In genomic region chr2:172947461-172947860, GRCh38 we compare ENCODE assay signal across 29 cellular contexts.
"Had no signal": no experiment of that assay in that cellular context is flagged by ENCODE, and none has a peak within 500 bp of the region (broad histone marks: within the 10 kb centered on the region; RNA-seq: fewer than 3 reads in every experiment).

No MANE protein-coding gene starts in this region.

- H3K4me1 ChIP-seq: left lung, lower lobe of right lung, neural progenitor cell, psoas muscle, sigmoid colon had no signal

- H3K36me3 Mint-ChIP-seq: brain; neural progenitor cell; stimulated activated effector memory CD8-positive, alpha-beta T cell treated with anti-CD3 and anti-CD28 coated beads, Interleukin-12 subunit alpha, Interleukin-12 subunit beta, amount 100 ng/mL, for 72 hours had no signal

- H3K27ac Mint-ChIP-seq: activated CD4-positive, alpha-beta memory T cell treated with anti-CD3 and anti-CD28 coated beads, Interleukin-2, amount 10 ng/mL, durations not matched to agents 7 days and 5 days; activated CD4-positive, alpha-beta T cell treated with anti-CD3 and anti-CD28 coated beads, Interleukin-2, amount 10 ng/mL, durations not matched to agents 7 days and 5 days; activated naive CD4-positive, alpha-beta T cell treated with anti-CD3 and anti-CD28 coated beads, Interleukin-2, amount 50 U/mL, for 72 hours; activated T-helper 17 cell treated with anti-CD3 and anti-CD28 coated beads, Interleukin-2, amount 50 U/mL, for 72 hours; brain; effector memory CD8-positive, alpha-beta T cell; naive thymus-derived CD8-positive, alpha-beta T cell; neural progenitor cell; stimulated activated effector memory CD8-positive, alpha-beta T cell treated with anti-CD3 and anti-CD28 coated beads, Interleukin-12 subunit alpha, Interleukin-12 subunit beta, amount 100 ng/mL, for 72 hours; stimulated activated naive CD8-positive, alpha-beta T cell treated with anti-CD3 and anti-CD28 coated beads, Interleukin-15, Interleukin-2, amounts not matched to agents 100 ng/mL and 50 ng/mL, for 24 hours had no signal

- H3K4me3 Mint-ChIP-seq: activated CD4-positive, alpha-beta memory T cell treated with anti-CD3 and anti-CD28 coated beads, Interleukin-2, amount 10 ng/mL, durations not matched to agents 7 days and 5 days; activated CD4-positive, alpha-beta T cell treated with anti-CD3 and anti-CD28 coated beads, Interleukin-2, amount 10 ng/mL, durations not matched to agents 7 days and 5 days; activated T-cell treated with anti-CD3 and anti-CD28 coated beads, Interleukin-2, amount 50 U/mL, for 4 hours; activated T-helper 17 cell treated with anti-CD3 and anti-CD28 coated beads, Interleukin-2, amount 50 U/mL, for 72 hours; brain; effector memory CD8-positive, alpha-beta T cell; naive thymus-derived CD8-positive, alpha-beta T cell; neural progenitor cell; stimulated activated effector memory CD8-positive, alpha-beta T cell treated with anti-CD3 and anti-CD28 coated beads, Interleukin-12 subunit alpha, Interleukin-12 subunit beta, amount 100 ng/mL, for 72 hours; stimulated activated naive CD8-positive, alpha-beta T cell treated with anti-CD3 and anti-CD28 coated beads, Interleukin-15, Interleukin-2, amounts not matched to agents 100 ng/mL and 50 ng/mL, for 24 hours had no signal

- H3K9me3 Mint-ChIP-seq: activated CD4-positive, alpha-beta memory T cell treated with anti-CD3 and anti-CD28 coated beads, Interleukin-2, amount 10 ng/mL, durations not matched to agents 7 days and 5 days; activated CD4-positive, alpha-beta T cell treated with anti-CD3 and anti-CD28 coated beads, Interleukin-2, amount 10 ng/mL, durations not matched to agents 7 days and 5 days; activated T-cell treated with anti-CD3 and anti-CD28 coated beads, Interleukin-2, amount 50 U/mL, for 4 hours; activated T-helper 17 cell treated with anti-CD3 and anti-CD28 coated beads, Interleukin-2, amount 50 U/mL, for 72 hours; effector memory CD8-positive, alpha-beta T cell; neural progenitor cell; stimulated activated effector memory CD8-positive, alpha-beta T cell treated with anti-CD3 and anti-CD28 coated beads, Interleukin-12 subunit alpha, Interleukin-12 subunit beta, amount 100 ng/mL, for 72 hours had no signal

- H3K4me3 ChIP-seq: cardiac muscle cell, coronary artery, left lung, lower lobe of right lung, neural progenitor cell, psoas muscle, sigmoid colon, thoracic aorta had no signal

- H3K79me2 ChIP-seq: parathyroid adenoma had no signal

- H3K36me3 ChIP-seq: cardiac muscle cell, left lung, lower lobe of right lung, neural progenitor cell, sigmoid colon, thoracic aorta had no signal

- DNase-seq: activated CD4-positive, alpha-beta memory T cell treated with anti-CD3 and anti-CD28 coated beads, Interleukin-2, amount 10 ng/mL, durations not matched to agents 7 days and 5 days; activated CD4-positive, alpha-beta T cell treated with anti-CD3 and anti-CD28 coated beads, Interleukin-2, amount 10 ng/mL, durations not matched to agents 7 days and 5 days; activated CD4-positive, CD25-positive, alpha-beta regulatory T cell treated with anti-CD3 and anti-CD28 coated beads, Interleukin-2, amount 50 U/mL, for 72 hours; activated CD8-positive, alpha-beta memory T cell treated with anti-CD3 and anti-CD28 coated beads, Interleukin-2, amount 50 U/mL, for 48 hours; activated naive CD4-positive, alpha-beta T cell; activated T-cell treated with anti-CD3 and anti-CD28 coated beads, Interleukin-2, amount 50 U/mL, for 4 hours; cerebellar nuclear complex; effector memory CD8-positive, alpha-beta T cell; left lung; lower lobe of right lung; mesenchymal stem cell; naive thymus-derived CD8-positive, alpha-beta T cell; occipital lobe; psoas muscle; sigmoid colon; small intestine; stimulated activated CD4-positive, alpha-beta T cell treated with anti-CD3 and anti-CD28 coated beads, Interleukin-4, amount 100 ng/mL, for 24 hours; T1000; trophoblast cell had no signal

- H3K27me3 ChIP-seq: cardiac muscle cell, left lung, neural progenitor cell, sigmoid colon had no signal

- H3K9me3 ChIP-seq: left lung, lower lobe of right lung, psoas muscle, sigmoid colon, thoracic aorta had no signal

- H3K4me1 Mint-ChIP-seq: activated CD4-positive, alpha-beta memory T cell treated with anti-CD3 and anti-CD28 coated beads, Interleukin-2, amount 10 ng/mL, durations not matched to agents 7 days and 5 days; activated T-helper 17 cell treated with anti-CD3 and anti-CD28 coated beads, Interleukin-2, amount 50 U/mL, for 72 hours; neural progenitor cell; stimulated activated effector memory CD8-positive, alpha-beta T cell treated with anti-CD3 and anti-CD28 coated beads, Interleukin-12 subunit alpha, Interleukin-12 subunit beta, amount 100 ng/mL, for 72 hours had no signal

- H3K9ac ChIP-seq: neural progenitor cell, parathyroid adenoma had no signal

- H3K27ac ChIP-seq: cardiac muscle cell, coronary artery, left lung, lower lobe of right lung, neural progenitor cell, parathyroid adenoma, psoas muscle, sigmoid colon, thoracic aorta had no signal

- H2AFZ ChIP-seq: neural progenitor cell, parathyroid adenoma had no signal

- H3K4me2 ChIP-seq: neural progenitor cell had no signal
